Comparison of ENCODE assay signal across 9 cellular contexts in the genomic region with DNA sequence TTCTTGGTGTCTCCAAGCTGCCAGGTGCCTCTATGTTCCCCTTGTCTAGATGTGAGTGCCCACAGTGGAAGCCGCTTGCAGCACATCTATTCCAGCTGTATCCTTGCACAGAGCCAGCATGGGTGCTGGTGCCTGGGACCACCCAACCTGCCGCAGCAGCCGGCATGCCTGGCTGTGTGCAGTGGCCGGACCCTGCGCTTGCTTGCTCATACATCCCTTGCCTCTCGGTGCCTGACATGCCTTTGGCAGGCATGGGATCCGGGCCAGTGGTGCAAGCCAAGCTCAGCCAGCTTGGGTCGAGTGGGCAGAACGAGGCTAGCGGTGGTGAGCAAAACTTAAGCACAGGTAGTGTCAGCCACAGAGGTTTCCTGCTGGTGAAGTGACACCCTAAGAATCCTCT.
"Had no signal": no experiment of that assay in that cellular context is flagged by ENCODE, and none has a peak within 500 bp of the region (broad histone marks: within the 10 kb centered on the region; RNA-seq: fewer than 3 reads in every experiment).

No MANE protein-coding gene starts in this region.

- H2AFZ ChIP-seq: GM23248, GM23338 had no signal

- H3K9me3 ChIP-seq: HAP-1 had no signal

- H3K4me1 Mint-ChIP-seq: GM23338, H9 had no signal

- ATAC-seq: GM23338, HCT116 had no signal

- DNase-seq: GM23248, GOT3, H7, H9, HCEC 1CT, HFFc6 had no signal

- H3K9me3 Mint-ChIP-seq: HFFc6 had no signal

- H3K4me2 ChIP-seq: GM23338 had no signal

- H3K4me3 Mint-ChIP-seq: GM23338, H9, HFFc6 had no signal

- H3K27ac Mint-ChIP-seq: GM23338, H9, HFFc6 had no signal

- H3K36me3 ChIP-seq: HAP-1 had no signal

- H3K27ac ChIP-seq: GM23248 had no signal

- H3K9ac ChIP-seq: GM23248 had no signal

- H3K4me3 ChIP-seq: GM23248, GM23338, HAP-1 had no signal
